In genomic region chr1:201481761-201482493, GRCh38 we compare ENCODE assay signal across 8 cellular contexts. TPM values are rescaled to one million over a fixed set of nuclear protein-coding genes. Genes with fewer than 3 reads are reported as not detected.
DNase-seq lines count a peak whose midpoint lies in the region; ATAC-seq, FAIRE-seq and TF ChIP-seq lines count a peak whose summit lies in the region.

No MANE protein-coding gene starts in this region.

- H3K4me1 ChIP-seq in endothelial cell of umbilical vein (ENCODE audit: control insufficient read depth, extremely low read depth, insufficient read depth, low read length): peaks cover 25% of the 10 kb centered on the region

- intact Hi-C loops in endothelial cell of umbilical vein (cut with micrococcal nuclease): loop anchor here (1.0 to 5.0 kb wide), 6 partner anchors 25 to 223 kb away; partner anchors contain the start of gene CSRP1

- peak; percentile 91 to 92 for TF ChIP-seq CTCF in endothelial cell of umbilical vein (IDR thresholded peaks at IDR 0.05; ENCODE audit: extremely low read depth in 1 of 2, insufficient read depth in 1 of 2, low read depth in 1 of 2, low read length in 2 of 2)

- POLR2A ChIA-PET in endothelial cell of umbilical vein (lab: Charles Lee): interaction anchor here (1.1 to 2.8 kb wide), 6 partner anchors 10 to 31 kb away, joined by 3 to 30 read pairs (median 6); partner anchors contain the start of genes CSRP1 and PHLDA3

- dilution Hi-C loops in endothelial cell of umbilical vein (cut with MboI; ENCODE audit: extremely low pct_ligation_motif_present, low sequenced_read_pairs): no loop called here

- H3K27ac ChIP-seq in endothelial cell of umbilical vein (ENCODE audit: insufficient read depth, low read depth, low read length): no peak overlapping the region

- no peak overlapping the region for H3K4me2 ChIP-seq in endothelial cell of umbilical vein (ENCODE audit: insufficient read depth, low read length)

- peaks cover 0 to 3% of the 10 kb centered on the region in 2 experiments for H3K27me3 ChIP-seq in endothelial cell of umbilical vein (ENCODE audit: control insufficient read depth in 2 of 2, insufficient read depth in 2 of 2, low read length in 2 of 2)

- H4K20me1 ChIP-seq in endothelial cell of umbilical vein (replicated peaks; ENCODE audit: control insufficient read depth, extremely low read depth, insufficient read depth, low read length): no peaks in the 10 kb centered on the region

- no peak overlapping the region for H3K4me3 ChIP-seq in endothelial cell of umbilical vein (replicated peaks in 1 of 3; ENCODE audit: insufficient read depth in 1 of 3, low read depth in 1 of 3, low read length in 3 of 3)

- CTCF ChIA-PET in endothelial cell of umbilical vein (lab: Charles Lee): interaction anchor here (0.6 to 28.3 kb wide), 36 partner anchors 9 to 311 kb away, joined by 3 to 1317 read pairs (median 4); partner anchors contain the start of genes CSRP1, NAV1 and PHLDA3

- no peak overlapping the region for H2AFZ ChIP-seq in endothelial cell of umbilical vein (ENCODE audit: low read depth, low read length)

- no peaks in the 10 kb centered on the region for H3K9me3 ChIP-seq in endothelial cell of umbilical vein (replicated peaks; ENCODE audit: control insufficient read depth, insufficient read depth, low read length)

- DNase-seq in COLO668 (lab: John Stamatoyannopoulos, UW; ENCODE audit: unreplicated experiment) (peak; percentile 87), NOMO-1 treated with DMSO at 0.1 percent for 48 hours (lab: John Stamatoyannopoulos, UW; ENCODE audit: unreplicated experiment) (peak; percentile 81), endothelial cell of umbilical vein (ENCODE audit: low read depth, low spot score) (peak; percentile 80), middle frontal gyrus (ENCODE audit: extremely low spot score, low spot score) (peak; percentile 62)
- DNase-seq in activated CD8-positive, alpha-beta memory T cell treated with anti-CD3 and anti-CD28 coated beads, Interleukin-2, amount 50 U/mL, for 24 hours (ENCODE audit: extremely low read depth): peak; percentile 62
- peak; percentile 66 to 79 for DNase-seq in stimulated activated CD8-positive, alpha-beta memory T cell treated with anti-CD3 and anti-CD28 coated beads, Interleukin-2, amount 100 ng/mL, for 48 hours (ENCODE audit: low read depth in 2 of 2)

- peaks cover 2% of the 10 kb centered on the region for H3K79me2 ChIP-seq in endothelial cell of umbilical vein (ENCODE audit: control insufficient read depth, insufficient read depth, low read length)

- ATAC-seq in GM19467 (IDR thresholded peaks at IDR 0.05; ENCODE audit: unreplicated experiment) (peak; percentile 70), HG03575 (IDR thresholded peaks at IDR 0.05; ENCODE audit: extremely low read depth, insufficient number of reproducible peaks, low FRiP score, unreplicated experiment) (peak; percentile 62)

- no peaks in the 10 kb centered on the region for H3K9me1 ChIP-seq in endothelial cell of umbilical vein (replicated peaks; ENCODE audit: control insufficient read depth, extremely low read depth, insufficient read depth, low read length)

- no peak overlapping the region for H3K9ac ChIP-seq in endothelial cell of umbilical vein (replicated peaks; ENCODE audit: extremely low read depth, insufficient read depth, low read length)

- H3K36me3 ChIP-seq in endothelial cell of umbilical vein (ENCODE audit: control insufficient read depth in 2 of 2, extremely low read depth in 1 of 2, insufficient read depth in 2 of 2, low read length in 2 of 2): peaks cover 11 to 16% of the 10 kb centered on the region in 2 experiments

- no TSS peak for BruUV-seq in endothelial cell of umbilical vein (replicated peaks; lab: Mats Ljungman, UMichigan)

- no peak for TF ChIP-seq POLR2A in endothelial cell of umbilical vein (IDR thresholded peaks at IDR 0.05; ENCODE audit: low read depth, low read length)

- FAIRE-seq in endothelial cell of umbilical vein (lab: Jason Lieb, UNC): peak; percentile 85

TF ChIP-seq in endothelial cell of umbilical vein, 7 proteins besides CTCF, POLR2A, EP300 and RAD21:
- TF ChIP-seq MYC (IDR thresholded peaks at IDR 0.05; ENCODE audit: low read depth, low read length): no peak
- no peak for TF ChIP-seq GATA2 (IDR thresholded peaks at IDR 0.05; ENCODE audit: insufficient read depth, insufficient read length, low read depth, low read length)
- no peak for TF ChIP-seq JUN (IDR thresholded peaks at IDR 0.05; ENCODE audit: borderline replicate concordance, insufficient read depth, insufficient read length, low read depth)
- no peak for TF ChIP-seq MAX (IDR thresholded peaks at IDR 0.05; ENCODE audit: insufficient read depth, insufficient read length)
- TF ChIP-seq EZH2 (IDR thresholded peaks at IDR 0.05; ENCODE audit: borderline replicate concordance, low read depth, low read length, severe bottlenecking): no peak
- peak; percentile 71 for TF ChIP-seq POLR2AphosphoS5 (IDR thresholded peaks at IDR 0.05; ENCODE audit: insufficient read depth, low read depth, low read length)

RNA-seq across cellular contexts. Expression of gene PHLDA3, which starts 12.9 kb away (rescaled TPM):
- 29.5 and 35.6 TPM in 2 replicates for total RNA-seq in endothelial cell of umbilical vein
- polyA plus RNA-seq in endothelial cell of umbilical vein: 21.4 and 24.4 TPM in 2 replicates
- 14.4 and 26.7 TPM in 2 replicates for polyA plus RNA-seq in endothelial cell of umbilical vein (2011; cell fraction: cytosol; rRNA removed)
- 9.6 and 10.4 TPM in 2 replicates for polyA plus RNA-seq in endothelial cell of umbilical vein (2011; cell fraction: nucleus; rRNA removed)
- polyA plus RNA-seq in endothelial cell of umbilical vein (2012): 21.0 and 23.4 TPM in 2 replicates
- 7.8 and 8.0 TPM in 2 replicates for polyA minus RNA-seq in endothelial cell of umbilical vein
- 19.4 TPM for polyA minus RNA-seq in endothelial cell of umbilical vein (2011; cell fraction: cytosol; rRNA and poly(A)+ RNA removed)
- polyA minus RNA-seq in endothelial cell of umbilical vein (2011; cell fraction: nucleus; rRNA and poly(A)+ RNA removed): 3.2 and 8.5 TPM in 2 replicates

RNA-seq across cellular contexts. Expression of gene CSRP1, which starts 25.0 kb away (rescaled TPM):
- total RNA-seq in endothelial cell of umbilical vein: 332 and 393 TPM in 2 replicates
- 510 and 560 TPM in 2 replicates for polyA plus RNA-seq in endothelial cell of umbilical vein
- polyA plus RNA-seq in endothelial cell of umbilical vein (2011; cell fraction: cytosol; rRNA removed): 538 and 578 TPM in 2 replicates
- 426 and 474 TPM in 2 replicates for polyA plus RNA-seq in endothelial cell of umbilical vein (2011; cell fraction: nucleus; rRNA removed)
- 291 and 393 TPM in 2 replicates for polyA plus RNA-seq in endothelial cell of umbilical vein (2012)
- polyA minus RNA-seq in endothelial cell of umbilical vein: 360 and 393 TPM in 2 replicates
- 93.8 TPM for polyA minus RNA-seq in endothelial cell of umbilical vein (2011; cell fraction: cytosol; rRNA and poly(A)+ RNA removed)
- polyA minus RNA-seq in endothelial cell of umbilical vein (2011; cell fraction: nucleus; rRNA and poly(A)+ RNA removed): 111 and 143 TPM in 2 replicates

RNA-seq across cellular contexts. Expression of gene NAV1, which starts 57.0 kb away (rescaled TPM):
- total RNA-seq in endothelial cell of umbilical vein: 136 and 138 TPM in 2 replicates
- 16.3 and 19.9 TPM in 2 replicates for polyA plus RNA-seq in endothelial cell of umbilical vein
- 27.2 and 31.1 TPM in 2 replicates for polyA plus RNA-seq in endothelial cell of umbilical vein (2011; cell fraction: cytosol; rRNA removed)
- polyA plus RNA-seq in endothelial cell of umbilical vein (2011; cell fraction: nucleus; rRNA removed): 58.6 and 65.0 TPM in 2 replicates
- 73.9 and 86.9 TPM in 2 replicates for polyA plus RNA-seq in endothelial cell of umbilical vein (2012)
- polyA minus RNA-seq in endothelial cell of umbilical vein: 45.0 and 46.8 TPM in 2 replicates
- polyA minus RNA-seq in endothelial cell of umbilical vein (2011; cell fraction: cytosol; rRNA and poly(A)+ RNA removed): 0.31 TPM
- 83.9 and 99.0 TPM in 2 replicates for polyA minus RNA-seq in endothelial cell of umbilical vein (2011; cell fraction: nucleus; rRNA and poly(A)+ RNA removed)
